ENCODE assay signal across 14 cellular contexts in genomic region chr7:151686826-151687225, GRCh38.
DNase-seq lines count a peak whose midpoint lies in the region; ATAC-seq and TF ChIP-seq lines count a peak whose summit lies in the region.
"Had no signal": no experiment of that assay in that cellular context is flagged by ENCODE, and none has a peak within 500 bp of the region (broad histone marks: within the 10 kb centered on the region; RNA-seq: fewer than 3 reads in every experiment).

No MANE protein-coding gene starts in this region.

- H3K36me3 ChIP-seq in right atrium auricular region = no peaks in the 10 kb centered on the region
- H3K36me3 ChIP-seq in esophagus muscularis mucosa = no peaks in the 10 kb centered on the region
- H3K36me3 ChIP-seq in trophoblast cell (ENCODE audit: control insufficient read depth in 1 of 2, insufficient read depth in 2 of 2, low read length in 2 of 2) = no peaks in the 10 kb centered on the region
- H3K36me3 ChIP-seq in left lung = no peaks in the 10 kb centered on the region

- no peak for ATAC-seq in left lung
- ATAC-seq in WTC11 = no peak
- ATAC-seq in activated CD8-positive, alpha-beta memory T cell treated with anti-CD3 and anti-CD28 coated beads, Interleukin-2, amount 10 ng/mL, durations not matched to agents 7 days and 5 days = no peak
- ATAC-seq: T-cell had no signal

- H3K9me3 ChIP-seq in right atrium auricular region = no peaks in the 10 kb centered on the region
- no peaks in the 10 kb centered on the region for H3K9me3 ChIP-seq in esophagus muscularis mucosa
- no peaks in the 10 kb centered on the region for H3K9me3 ChIP-seq in trophoblast cell (ENCODE audit: insufficient read depth, low read depth, low read length)
- no peaks in the 10 kb centered on the region for H3K9me3 ChIP-seq in left lung

- peaks cover 32% of the 10 kb centered on the region for H3K4me1 Mint-ChIP-seq in WTC11
- peaks cover 2% of the 10 kb centered on the region for H3K4me1 Mint-ChIP-seq in activated CD8-positive, alpha-beta memory T cell treated with anti-CD3 and anti-CD28 coated beads, Interleukin-2, amount 10 ng/mL, durations not matched to agents 7 days and 5 days

- no peaks in the 10 kb centered on the region for H3K36me3 Mint-ChIP-seq in WTC11
- H3K36me3 Mint-ChIP-seq in activated CD8-positive, alpha-beta memory T cell treated with anti-CD3 and anti-CD28 coated beads, Interleukin-2, amount 10 ng/mL, durations not matched to agents 7 days and 5 days = no peaks in the 10 kb centered on the region

- peak overlapping the region; percentile 91 for H2BK12ac ChIP-seq in trophoblast cell (ENCODE audit: low read length)

- TF ChIP-seq CTCF in right atrium auricular region (IDR thresholded peaks at IDR 0.05) (no peak), esophagus muscularis mucosa (IDR thresholded peaks at IDR 0.05) (no peak), left lung (IDR thresholded peaks at IDR 0.05) (no peak), WTC11 (IDR thresholded peaks at IDR 0.05) (no peak)

- H4K8ac ChIP-seq in trophoblast cell (ENCODE audit: low read depth, low read length) = peak overlapping the region; percentile 54

- H3K4ac ChIP-seq in trophoblast cell (ENCODE audit: low read depth, low read length) = peak overlapping the region; percentile 4

- peak overlapping the region; percentile 55 for H2AK5ac ChIP-seq in trophoblast cell (ENCODE audit: low read length)

- no peak overlapping the region for H2AFZ ChIP-seq in trophoblast cell (ENCODE audit: insufficient read depth, low read length, poor library complexity)

- H3K27me3 ChIP-seq in right atrium auricular region (no peaks in the 10 kb centered on the region), esophagus muscularis mucosa (no peaks in the 10 kb centered on the region), trophoblast cell (ENCODE audit: insufficient read depth, low read length) (no peaks in the 10 kb centered on the region), left lung (no peaks in the 10 kb centered on the region)
- H3K27me3 ChIP-seq: foreskin keratinocyte had no signal

- 72% methylated on average over 2 of the region's 2 CpGs for WGBS in esophagus muscularis mucosa
- no CpG with 5 or more reads among the region's 2 CpGs for WGBS in trophoblast cell (ENCODE audit: extremely low coverage, insufficient coverage, insufficient read length)

- H3K79me1 ChIP-seq in trophoblast cell (ENCODE audit: low read length) = peaks cover 42% of the 10 kb centered on the region

- H3K9ac ChIP-seq in trophoblast cell (ENCODE audit: low read length) = no peak overlapping the region

- H3K27ac Mint-ChIP-seq in WTC11 = no peak overlapping the region
- H3K27ac Mint-ChIP-seq in activated CD8-positive, alpha-beta memory T cell treated with anti-CD3 and anti-CD28 coated beads, Interleukin-2, amount 10 ng/mL, durations not matched to agents 7 days and 5 days = no peak overlapping the region
- H3K27ac Mint-ChIP-seq: T-cell had no signal

- H4K91ac ChIP-seq in trophoblast cell (ENCODE audit: low read depth, low read length) = peak overlapping the region; percentile 93

- H3K4me3 Mint-ChIP-seq in WTC11 = no peak overlapping the region
- no peak overlapping the region for H3K4me3 Mint-ChIP-seq in activated CD8-positive, alpha-beta memory T cell treated with anti-CD3 and anti-CD28 coated beads, Interleukin-2, amount 10 ng/mL, durations not matched to agents 7 days and 5 days
- H3K4me3 Mint-ChIP-seq: T-cell had no signal

- H3K4me3 ChIP-seq in right atrium auricular region (no peak overlapping the region), esophagus muscularis mucosa (no peak overlapping the region), trophoblast cell (ENCODE audit: low read depth, low read length) (no peak overlapping the region), left lung (no peak overlapping the region)

- H3K27me3 Mint-ChIP-seq in WTC11 (ENCODE audit: low read depth) = peaks cover 4% of the 10 kb centered on the region
- H3K27me3 Mint-ChIP-seq in activated CD8-positive, alpha-beta memory T cell treated with anti-CD3 and anti-CD28 coated beads, Interleukin-2, amount 10 ng/mL, durations not matched to agents 7 days and 5 days = no peaks in the 10 kb centered on the region
- H3K27me3 Mint-ChIP-seq: T-cell had no signal

- H4K12ac ChIP-seq in trophoblast cell (ENCODE audit: low read depth, low read length) = no peak overlapping the region

- intact Hi-C loops in cardiac septum (cut with DNase I) (no loop called here), esophagus muscularis mucosa (cut with DNase I) (no loop called here), left lung (cut with DNase I) (no loop called here)

- TF ChIP-seq EP300 in esophagus muscularis mucosa (IDR thresholded peaks at IDR 0.05) = no peak

- peak overlapping the region; percentile 91 for H2BK120ac ChIP-seq in trophoblast cell (ENCODE audit: insufficient read depth, low read length, poor library complexity)

- peak overlapping the region; percentile 33 for H3K18ac ChIP-seq in trophoblast cell (ENCODE audit: low read length)

- DNase-seq in right atrium auricular region (ENCODE audit: low spot score) (no peak), cardiac septum (ENCODE audit: low spot score) (no peak), esophagus muscularis mucosa (ENCODE audit: extremely low spot score) (no peak), trophoblast cell (peak; percentile 32 to 94), HuH-7 (ENCODE audit: low spot score) (no peak), left lung (no peak), WTC11 (ENCODE audit: low spot score) (no peak)
- DNase-seq in activated CD8-positive, alpha-beta memory T cell treated with anti-CD3 and anti-CD28 coated beads, Interleukin-2, amount 10 ng/mL, durations not matched to agents 7 days and 5 days = no peak
- DNase-seq: activated CD4-positive, alpha-beta T cell treated with anti-CD3 and anti-CD28 coated beads, Interleukin-2, amount 50 U/mL, for 4 hours; activated naive CD4-positive, alpha-beta T cell treated with Interleukin-2 at 50 U/mL for 16 hours; KBM-7; NCI-H187; T-cell had no signal

- H2BK5ac ChIP-seq in trophoblast cell (ENCODE audit: low read depth, low read length, poor library complexity) = peak overlapping the region; percentile 74

- no peaks in the 10 kb centered on the region for H3K9me3 Mint-ChIP-seq in WTC11
- H3K9me3 Mint-ChIP-seq in activated CD8-positive, alpha-beta memory T cell treated with anti-CD3 and anti-CD28 coated beads, Interleukin-2, amount 10 ng/mL, durations not matched to agents 7 days and 5 days (ENCODE audit: low read depth) = no peaks in the 10 kb centered on the region
- H3K9me3 Mint-ChIP-seq: T-cell had no signal

- peaks cover 4% of the 10 kb centered on the region for H3K79me2 ChIP-seq in trophoblast cell (ENCODE audit: control insufficient read depth, insufficient read depth, low read length, poor library complexity)

- peak overlapping the region; percentile 83 to 93 for H3K27ac ChIP-seq in right atrium auricular region
- peak overlapping the region; percentile 64 to 78 (median 75) for H3K27ac ChIP-seq in esophagus muscularis mucosa (replicated peaks in 1 of 4)
- no peak overlapping the region for H3K27ac ChIP-seq in trophoblast cell (ENCODE audit: low read depth, low read length)
- H3K27ac ChIP-seq in left lung = peak overlapping the region in 1 of 2 donors; percentile 60

- POLR2A ChIA-PET in WTC11 (lab: Charles Lee) = no interaction called here

- no peak overlapping the region for H3K23ac ChIP-seq in trophoblast cell (ENCODE audit: low read length)

- CTCF ChIA-PET in WTC11 (lab: Charles Lee) = interaction anchor here (1.0 to 2.7 kb wide), 3 partner anchors 10 to 96 kb away, joined by 3 to 13 read pairs (median 4); no protein-coding TSS in a partner anchor
- CTCF ChIA-PET in activated CD8-positive, alpha-beta memory T cell treated with anti-CD3 and anti-CD28 coated beads, Interleukin-2, amount 10 ng/mL, durations not matched to agents 7 days and 5 days (lab: Charles Lee) = no interaction called here

- no peak overlapping the region for H3K4me2 ChIP-seq in trophoblast cell (ENCODE audit: low read length)

- H3K14ac ChIP-seq in trophoblast cell (ENCODE audit: low read length) = peak overlapping the region; percentile 72

- no peak for TF ChIP-seq POLR2A in esophagus muscularis mucosa (IDR thresholded peaks at IDR 0.05; ENCODE audit: low read depth)

- peaks cover 0 to 83% of the 10 kb centered on the region in 2 donors for H3K4me1 ChIP-seq in right atrium auricular region
- peaks cover 42 to 59% (median 56%) of the 10 kb centered on the region in 4 donors for H3K4me1 ChIP-seq in esophagus muscularis mucosa
- peaks cover 44 to 47% of the 10 kb centered on the region in 2 experiments for H3K4me1 ChIP-seq in trophoblast cell (ENCODE audit: control insufficient read depth in 1 of 2, insufficient read depth in 2 of 2, low read length in 2 of 2)
- peaks cover 8 to 22% of the 10 kb centered on the region in 2 donors for H3K4me1 ChIP-seq in left lung

TF ChIP-seq in WTC11, 78 proteins besides CTCF, POLR2A, EP300 and RAD21 (continues in another document):
- TF ChIP-seq TCF7 (CRISPR knock-in tag; IDR thresholded peaks at IDR 0.05; ENCODE audit: low read depth) (no peak), ZNF425 (CRISPR knock-in tag; conservative IDR thresholded peaks at IDR 0.05) (no peak), ATF1 (CRISPR knock-in tag; IDR thresholded peaks at IDR 0.05) (no peak), ZNF232 (CRISPR knock-in tag; IDR thresholded peaks at IDR 0.05) (no peak), IRF1 (CRISPR knock-in tag; IDR thresholded peaks at IDR 0.05) (no peak), CREB1 (CRISPR knock-in tag; IDR thresholded peaks at IDR 0.05) (no peak)

Comparison
In these comparisons a context has a peak if more than half of its experiments do, and no peak if none do; other contexts are left out.
1. DNase-seq: peak in trophoblast cell (2 of 2); none in right atrium auricular region (single experiment), cardiac septum (single experiment), esophagus muscularis mucosa (single experiment), HuH-7 (single experiment), left lung (0 of 2), WTC11 (single experiment) and activated CD8-positive, alpha-beta memory T cell treated with anti-CD3 and anti-CD28 coated beads, Interleukin-2, amount 10 ng/mL, durations not matched to agents 7 days and 5 days (single experiment).